ENCODE assay signal across 1 cellular context in the genomic region with DNA sequence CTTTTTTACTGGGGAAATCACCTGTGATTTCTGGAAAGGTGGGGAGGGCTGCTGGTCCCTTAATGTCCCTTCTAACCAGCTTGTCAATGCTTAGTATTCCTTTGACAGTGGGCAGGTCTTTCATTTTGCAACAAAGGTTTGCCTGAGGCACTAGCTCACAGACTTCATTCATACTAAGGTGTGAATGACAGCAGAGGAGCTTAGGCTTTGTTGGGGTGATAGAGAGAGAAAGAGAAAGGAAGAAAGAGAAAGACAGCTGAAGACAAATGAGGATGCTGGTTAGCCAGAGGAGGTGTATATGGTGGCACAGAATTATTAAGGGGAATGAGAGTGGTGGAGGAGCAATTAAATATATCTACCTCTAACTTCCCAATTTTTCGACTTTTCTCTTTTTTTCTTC.
TF ChIP-seq lines count a peak whose summit lies in the region.

No MANE protein-coding gene starts in this region.

TF ChIP-seq in K562, 482 proteins besides CTCF, POLR2A, EP300 and RAD21:
- TF ChIP-seq CBFA2T3 (IDR thresholded peaks at IDR 0.05) = no peak
- TF ChIP-seq TSC22D4 (tag; IDR thresholded peaks at IDR 0.05) = no peak
- no peak for TF ChIP-seq POLR2B (IDR thresholded peaks at IDR 0.05; ENCODE audit: low read depth, partially characterized antibody)
- TF ChIP-seq, protein P1, sequence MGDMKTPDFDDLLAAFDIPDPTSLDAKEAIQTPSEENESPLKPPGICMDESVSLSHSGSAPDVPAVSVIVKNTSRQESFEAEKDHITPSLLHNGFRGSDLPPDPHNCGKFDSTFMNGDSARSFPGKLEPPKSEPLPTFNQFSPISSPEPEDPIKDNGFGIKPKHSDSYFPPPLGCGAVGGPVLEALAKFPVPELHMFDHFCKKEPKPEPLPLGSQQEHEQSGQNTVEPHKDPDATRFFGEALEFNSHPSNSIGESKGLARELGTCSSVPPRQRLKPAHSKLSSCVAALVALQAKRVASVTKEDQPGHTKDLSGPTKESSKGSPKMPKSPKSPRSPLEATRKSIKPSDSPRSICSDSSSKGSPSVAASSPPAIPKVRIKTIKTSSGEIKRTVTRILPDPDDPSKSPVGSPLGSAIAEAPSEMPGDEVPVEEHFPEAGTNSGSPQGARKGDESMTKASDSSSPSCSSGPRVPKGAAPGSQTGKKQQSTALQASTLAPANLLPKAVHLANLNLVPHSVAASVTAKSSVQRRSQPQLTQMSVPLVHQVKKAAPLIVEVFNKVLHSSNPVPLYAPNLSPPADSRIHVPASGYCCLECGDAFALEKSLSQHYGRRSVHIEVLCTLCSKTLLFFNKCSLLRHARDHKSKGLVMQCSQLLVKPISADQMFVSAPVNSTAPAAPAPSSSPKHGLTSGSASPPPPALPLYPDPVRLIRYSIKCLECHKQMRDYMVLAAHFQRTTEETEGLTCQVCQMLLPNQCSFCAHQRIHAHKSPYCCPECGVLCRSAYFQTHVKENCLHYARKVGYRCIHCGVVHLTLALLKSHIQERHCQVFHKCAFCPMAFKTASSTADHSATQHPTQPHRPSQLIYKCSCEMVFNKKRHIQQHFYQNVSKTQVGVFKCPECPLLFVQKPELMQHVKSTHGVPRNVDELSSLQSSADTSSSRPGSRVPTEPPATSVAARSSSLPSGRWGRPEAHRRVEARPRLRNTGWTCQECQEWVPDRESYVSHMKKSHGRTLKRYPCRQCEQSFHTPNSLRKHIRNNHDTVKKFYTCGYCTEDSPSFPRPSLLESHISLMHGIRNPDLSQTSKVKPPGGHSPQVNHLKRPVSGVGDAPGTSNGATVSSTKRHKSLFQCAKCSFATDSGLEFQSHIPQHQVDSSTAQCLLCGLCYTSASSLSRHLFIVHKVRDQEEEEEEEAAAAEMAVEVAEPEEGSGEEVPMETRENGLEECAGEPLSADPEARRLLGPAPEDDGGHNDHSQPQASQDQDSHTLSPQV (IDR thresholded peaks at IDR 0.05) = no peak
- TF ChIP-seq CAMTA2 (CRISPR knock-in tag; conservative IDR thresholded peaks at IDR 0.05) = no peak
- TF ChIP-seq, protein P2, sequence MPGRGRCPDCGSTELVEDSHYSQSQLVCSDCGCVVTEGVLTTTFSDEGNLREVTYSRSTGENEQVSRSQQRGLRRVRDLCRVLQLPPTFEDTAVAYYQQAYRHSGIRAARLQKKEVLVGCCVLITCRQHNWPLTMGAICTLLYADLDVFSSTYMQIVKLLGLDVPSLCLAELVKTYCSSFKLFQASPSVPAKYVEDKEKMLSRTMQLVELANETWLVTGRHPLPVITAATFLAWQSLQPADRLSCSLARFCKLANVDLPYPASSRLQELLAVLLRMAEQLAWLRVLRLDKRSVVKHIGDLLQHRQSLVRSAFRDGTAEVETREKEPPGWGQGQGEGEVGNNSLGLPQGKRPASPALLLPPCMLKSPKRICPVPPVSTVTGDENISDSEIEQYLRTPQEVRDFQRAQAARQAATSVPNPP (IDR thresholded peaks at IDR 0.05; ENCODE audit: borderline replicate concordance, insufficient read depth, insufficient read length) = no peak
- TF ChIP-seq SP2 (IDR thresholded peaks at IDR 0.05; ENCODE audit: extremely low read depth, low read depth, low read length, poor library complexity, severe bottlenecking) = no peak
- no peak for TF ChIP-seq HIVEP1 (CRISPR knock-in tag; IDR thresholded peaks at IDR 0.05)
- TF ChIP-seq WHSC1 (IDR thresholded peaks at IDR 0.05; ENCODE audit: low read length) = no peak
- TF ChIP-seq ZSCAN32 (CRISPR knock-in tag; IDR thresholded peaks at IDR 0.05) = no peak
- no peak for TF ChIP-seq MTF1 (CRISPR knock-in tag; IDR thresholded peaks at IDR 0.05; ENCODE audit: borderline replicate concordance)
- no peak for TF ChIP-seq KDM2B (CRISPR knock-in tag; IDR thresholded peaks at IDR 0.05)
- no peak for TF ChIP-seq IRF9 (tag; IDR thresholded peaks at IDR 0.05)
- no peak for TF ChIP-seq BRF1 (IDR thresholded peaks at IDR 0.05; ENCODE audit: borderline replicate concordance, extremely low read depth, insufficient read length)
- no peak for TF ChIP-seq ZNF316 (IDR thresholded peaks at IDR 0.05)
- TF ChIP-seq NBN (IDR thresholded peaks at IDR 0.05; ENCODE audit: low read depth) = no peak
- no peak for TF ChIP-seq SETDB1 (IDR thresholded peaks at IDR 0.05; ENCODE audit: low read length)
- TF ChIP-seq JUND (IDR thresholded peaks at IDR 0.05; ENCODE audit: borderline replicate concordance, low read depth, low read length) = no peak
- no peak for TF ChIP-seq JUND (tag; IDR thresholded peaks at IDR 0.05; ENCODE audit: borderline replicate concordance, low read depth, low read length)
